ENCODE assay signal across 15 cellular contexts in genomic region chr7:81549484-81550016, GRCh38.
A peak's percentile ranks its signal among the peaks of the same experiment; 100 is the strongest.
DNase-seq lines count a peak whose midpoint lies in the region; ATAC-seq and TF ChIP-seq lines count a peak whose summit lies in the region.
"Had no signal": no experiment of that assay in that cellular context is flagged by ENCODE, and none has a peak within 500 bp of the region (broad histone marks: within the 10 kb centered on the region; RNA-seq: fewer than 3 reads in every experiment).

No MANE protein-coding gene starts in this region.

- POLR2A ChIA-PET in PC-9 (lab: Charles Lee; ENCODE audit: unreplicated experiment) = no interaction called here

- peak overlapping the region; percentile 86 for H2BK120ac ChIP-seq in H9 (ENCODE audit: low read depth, low read length, poor library complexity, severe bottlenecking)

- no peak overlapping the region for H3K4me2 ChIP-seq in H9 (ENCODE audit: insufficient read depth, insufficient read length, low read length)
- H3K4me2 ChIP-seq in PC-9 = no peak overlapping the region
- H3K4me2 ChIP-seq: A549 had no signal

- WGBS in H9 (ENCODE audit: extremely low coverage, insufficient read length, low lambda C conversion rate) = no CpG with 5 or more reads among the region's 8 CpGs

- no peaks in the 10 kb centered on the region for H3K27me3 ChIP-seq in H9 (ENCODE audit: insufficient read depth, low read length)
- H3K27me3 ChIP-seq in PC-9 (ENCODE audit: insufficient read depth, low read depth) = no peaks in the 10 kb centered on the region
- H3K27me3 ChIP-seq: BE2C had no signal

- H3K27me3 Mint-ChIP-seq in H9 (ENCODE audit: low read depth) = no peaks in the 10 kb centered on the region
- H3K27me3 Mint-ChIP-seq in progenitor cell of endocrine pancreas = no peaks in the 10 kb centered on the region
- H3K27me3 Mint-ChIP-seq: CD4-positive, alpha-beta memory T cell had no signal

- H3K27ac Mint-ChIP-seq in H9 (peak overlapping the region; percentile 96 to 98 (median 98)), progenitor cell of endocrine pancreas (peak overlapping the region; percentile 69)
- H3K27ac Mint-ChIP-seq: CD4-positive, alpha-beta memory T cell had no signal

- no peak overlapping the region for H4K8ac ChIP-seq in H9 (replicated peaks; ENCODE audit: insufficient read length, low read depth, low read length)

- H4K20me1 ChIP-seq in H9 (ENCODE audit: control insufficient read depth, insufficient read depth, insufficient read length) (no peaks in the 10 kb centered on the region), PC-9 (ENCODE audit: insufficient read depth) (no peaks in the 10 kb centered on the region)

- H3K79me2 ChIP-seq in H9 (ENCODE audit: insufficient read depth, low read length) (no peaks in the 10 kb centered on the region), PC-9 (ENCODE audit: low read depth) (no peaks in the 10 kb centered on the region)

- H3K4me3 ChIP-seq in PC-9 = no peak overlapping the region
- H3K4me3 ChIP-seq: A549 had no signal

- no peaks in the 10 kb centered on the region for H3K23me2 ChIP-seq in H9 (ENCODE audit: insufficient read length, low read depth, low read length, poor library complexity, severe bottlenecking)

- CTCF ChIA-PET in PC-9 (lab: Charles Lee) = no interaction called here

- no peak for ATAC-seq in HG02623 (IDR thresholded peaks at IDR 0.05; ENCODE audit: unreplicated experiment)
- no peak for ATAC-seq in left cardiac atrium
- ATAC-seq: A549, HepG2 had no signal

- peaks cover 10 to 16% of the 10 kb centered on the region in 2 experiments for H3K9me3 Mint-ChIP-seq in H9
- H3K9me3 Mint-ChIP-seq in progenitor cell of endocrine pancreas (ENCODE audit: low read depth) = peaks cover 9% of the 10 kb centered on the region

- peak overlapping the region; percentile 85 for H4K91ac ChIP-seq in H9 (ENCODE audit: insufficient read length, low read depth, low read length)

- peaks cover 6 to 23% (median 12%) of the 10 kb centered on the region in 3 experiments for H3K36me3 Mint-ChIP-seq in H9 (ENCODE audit: insufficient read depth in 1 of 3, low read depth in 3 of 3)
- no peaks in the 10 kb centered on the region for H3K36me3 Mint-ChIP-seq in progenitor cell of endocrine pancreas (ENCODE audit: insufficient read depth)
- H3K36me3 Mint-ChIP-seq: CD4-positive, alpha-beta memory T cell had no signal

- no peak overlapping the region for H3K9ac ChIP-seq in H9 (ENCODE audit: extremely low read depth, insufficient read length, low read length)

- no peaks in the 10 kb centered on the region for H3K36me3 ChIP-seq in PC-9 (ENCODE audit: low read depth)
- H3K36me3 ChIP-seq: BE2C had no signal

- no peak for TF ChIP-seq CTCF in H9 (conservative IDR thresholded peaks at IDR 0.05)
- no peak for TF ChIP-seq CTCF in PC-9 (conservative IDR thresholded peaks at IDR 0.05)
- no peak for TF ChIP-seq CTCF in progenitor cell of endocrine pancreas (IDR thresholded peaks at IDR 0.05; ENCODE audit: unreplicated experiment)

- H3K79me1 ChIP-seq in H9 (ENCODE audit: insufficient read depth, low read depth, low read length, poor library complexity, severe bottlenecking) = no peaks in the 10 kb centered on the region

- no peak overlapping the region for H3K23ac ChIP-seq in H9 (ENCODE audit: insufficient read length, low read depth, low read length)

- no peaks in the 10 kb centered on the region for H3K9me2 ChIP-seq in PC-9 (ENCODE audit: insufficient read depth)

- H3K14ac ChIP-seq in H9 (ENCODE audit: insufficient read depth, low read length) = no peak overlapping the region; the same call in 1 of the 2 replicates

- no peak overlapping the region for H3K56ac ChIP-seq in H9 (ENCODE audit: insufficient read length, low read depth, low read length)

- H3K27ac ChIP-seq in H9 (ENCODE audit: insufficient read length, low read depth, low read length) (peak overlapping the region; percentile 85), PC-9 (no peak overlapping the region)
- H3K27ac ChIP-seq: A549, C4-2B had no signal

- DNase-seq in H9 (peak; percentile 45), PC-9 (no peak), iPS DF 19.7 (ENCODE audit: low read depth, low spot score) (peak; percentile 30), progenitor cell of endocrine pancreas (ENCODE audit: low spot score, unreplicated experiment) (no peak), SKM-1 treated with dmso at 0.1 percent for 144 hours (lab: John Stamatoyannopoulos, UW; ENCODE audit: unreplicated experiment) (no peak), left cardiac atrium (no peak)
- DNase-seq: BE2C; CD4-positive, alpha-beta memory T cell; DMS153; DMS79 treated with DMSO at 0.1 percent for 48 hours; EL had no signal

- H3K4me1 Mint-ChIP-seq in H9 (peaks cover 14 to 23% of the 10 kb centered on the region in 2 experiments), progenitor cell of endocrine pancreas (ENCODE audit: low read depth) (no peaks in the 10 kb centered on the region)
- H3K4me1 Mint-ChIP-seq: CD4-positive, alpha-beta memory T cell had no signal

- no peak overlapping the region for H2BK20ac ChIP-seq in H9 (ENCODE audit: low read depth, low read length, poor library complexity, severe bottlenecking)

- H3K4me1 ChIP-seq in H9 (ENCODE audit: insufficient read depth, low read length) = no peaks in the 10 kb centered on the region; the same call in 1 of the 2 replicates
- no peaks in the 10 kb centered on the region for H3K4me1 ChIP-seq in PC-9 (replicated peaks; ENCODE audit: insufficient read depth)
- H3K4me1 ChIP-seq: A549, BE2C had no signal

- H2BK15ac ChIP-seq in H9 (ENCODE audit: low read depth, low read length) = no peak overlapping the region

- no peak overlapping the region for H2BK5ac ChIP-seq in H9 (ENCODE audit: insufficient read length, low read length)

- H4K5ac ChIP-seq in H9 (ENCODE audit: insufficient read length, low read depth, low read length) = no peak overlapping the region

- no peak overlapping the region for H3K4ac ChIP-seq in H9 (ENCODE audit: low read depth, low read length)

- H3T11ph ChIP-seq in H9 (ENCODE audit: low read length) = peak overlapping the region; percentile 17

- H3K4me3 Mint-ChIP-seq in H9 (no peak overlapping the region; a peak in 2 of 5 replicates), progenitor cell of endocrine pancreas (ENCODE audit: low read depth) (no peak overlapping the region)
- H3K4me3 Mint-ChIP-seq: CD4-positive, alpha-beta memory T cell had no signal

- no peaks in the 10 kb centered on the region for H3F3A ChIP-seq in PC-9 (ENCODE audit: insufficient read depth, low read depth)

- no TSS peak for BruUV-seq in PC-9 (replicated peaks; lab: Mats Ljungman, UMichigan)

- H3K9me3 ChIP-seq in H9 (ENCODE audit: control insufficient read depth, low read depth, low read length) (no peaks in the 10 kb centered on the region), PC-9 (ENCODE audit: insufficient read depth, low read depth) (no peaks in the 10 kb centered on the region)
- H3K9me3 ChIP-seq: A549, BE2C had no signal

- H2BK12ac ChIP-seq in H9 (ENCODE audit: insufficient read length, low read depth, low read length) = no peak overlapping the region

- no peak overlapping the region for H3K18ac ChIP-seq in H9 (ENCODE audit: insufficient read length, low read depth, low read length)

- H2AK5ac ChIP-seq in H9 (ENCODE audit: insufficient read length, low read length) = no peak overlapping the region

- intact Hi-C loops in PC-9 (cut with micrococcal nuclease; ENCODE audit: unreplicated experiment) = loop anchor here (5.0 kb wide), 1 partner anchor 43 kb away; no protein-coding TSS in a partner anchor
- intact Hi-C loops in left cardiac atrium (cut with DNase I) = no loop called here

- no peak overlapping the region for H2AFZ ChIP-seq in H9 (ENCODE audit: low read length)
- H2AFZ ChIP-seq in PC-9 = 0 out of 2 replicates have a peak overlapping the region, but pooled peaks have one; percentile 20

Comparison
In these comparisons a context has a peak if more than half of its experiments do, and no peak if none do; other contexts are left out.
1. DNase-seq: peak in H9 (single experiment) and iPS DF 19.7 (single experiment); none in PC-9 (0 of 2), progenitor cell of endocrine pancreas (single experiment), SKM-1 treated with dmso at 0.1 percent for 144 hours (single experiment) and left cardiac atrium (single experiment).